ENCODE assay signal across 2 cellular contexts in genomic region chr20:48098099-48098498, GRCh38.
TF ChIP-seq lines count a peak whose summit lies in the region.

No MANE protein-coding gene starts in this region.

TF ChIP-seq in IMR-90, 13 proteins besides CTCF, POLR2A, EP300 and RAD21:
- TF ChIP-seq MAZ (IDR thresholded peaks at IDR 0.05; ENCODE audit: borderline replicate concordance, low read depth, low read length) (no peak), CHD1 (IDR thresholded peaks at IDR 0.05; ENCODE audit: low read depth, low read length) (no peak), SMC3 (IDR thresholded peaks at IDR 0.05; ENCODE audit: low read depth, low read length) (no peak), BHLHE40 (IDR thresholded peaks at IDR 0.05; ENCODE audit: low read depth, low read length) (no peak), USF2 (IDR thresholded peaks at IDR 0.05; ENCODE audit: low read depth, low read length) (peak; percentile 39; the same call in 1 of the 2 replicates), ELK1 (IDR thresholded peaks at IDR 0.05; ENCODE audit: borderline replicate concordance, low read depth, low read length) (no peak)
TF ChIP-seq in IMR-90: peak in this region for 1.

TF ChIP-seq in SK-N-SH treated with all-trans-retinoic acid at 6 μM for 48 hours, 23 proteins besides CTCF, POLR2A, EP300 and RAD21:
- TF ChIP-seq ZC3H10 (CRISPR knock-in tag; IDR thresholded peaks at IDR 0.05), result no peak
- no peak for TF ChIP-seq SNAI2 (CRISPR knock-in tag; IDR thresholded peaks at IDR 0.05)
- no peak for TF ChIP-seq RARB (CRISPR knock-in tag; IDR thresholded peaks at IDR 0.05)
- no peak for TF ChIP-seq ZFP3 (CRISPR knock-in tag; IDR thresholded peaks at IDR 0.05)
- no peak for TF ChIP-seq CSRNP3 (CRISPR knock-in tag; IDR thresholded peaks at IDR 0.05)
- TF ChIP-seq TOX (CRISPR knock-in tag; IDR thresholded peaks at IDR 0.05; ENCODE audit: borderline replicate concordance), result no peak
- no peak for TF ChIP-seq GLIS3 (CRISPR knock-in tag; IDR thresholded peaks at IDR 0.05)
- no peak for TF ChIP-seq ISL1 (CRISPR knock-in tag; IDR thresholded peaks at IDR 0.05)
- TF ChIP-seq ESRRG (CRISPR knock-in tag; IDR thresholded peaks at IDR 0.05), result no peak
- TF ChIP-seq PATZ1 (CRISPR knock-in tag; IDR thresholded peaks at IDR 0.05; ENCODE audit: borderline replicate concordance), result no peak
- no peak for TF ChIP-seq BACH2 (CRISPR knock-in tag; IDR thresholded peaks at IDR 0.05; ENCODE audit: borderline replicate concordance)
- TF ChIP-seq CSDC2 (CRISPR knock-in tag; IDR thresholded peaks at IDR 0.05), result no peak
- TF ChIP-seq ZFP30 (CRISPR knock-in tag; IDR thresholded peaks at IDR 0.05), result no peak
- TF ChIP-seq OSR1 (CRISPR knock-in tag; IDR thresholded peaks at IDR 0.05), result no peak
